In genomic region chr22:40346178-40347064, GRCh38 we compare ENCODE assay signal across 1 cellular context.
TF ChIP-seq lines count a peak whose summit lies in the region.

Gene ADSL, plus strand, starts transcription at chr22:40346500. Its CDS starts 59 bp downstream, at chr22:40346559.

TF ChIP-seq in GM12878, 131 proteins besides CTCF, POLR2A, EP300 and RAD21 (continued from another document and continues in another):
- TF ChIP-seq HSF1 (IDR thresholded peaks at IDR 0.05; ENCODE audit: low read depth, low read length) (0 out of 2 replicates have a peak, but pooled peaks have one; percentile 9), IRF3 (IDR thresholded peaks at IDR 0.05) (no peak), CREB1 (IDR thresholded peaks at IDR 0.05; ENCODE audit: low read depth) (peak; percentile 60), TARDBP (IDR thresholded peaks at IDR 0.05; ENCODE audit: borderline replicate concordance) (peak; percentile 48; the same call in 1 of the 2 replicates), KDM1A (IDR thresholded peaks at IDR 0.05; ENCODE audit: borderline replicate concordance) (no peak), PAX8 (IDR thresholded peaks at IDR 0.05) (no peak), GABPA (IDR thresholded peaks at IDR 0.05; ENCODE audit: low read depth) (peak; percentile 98), BCL3 (IDR thresholded peaks at IDR 0.05; ENCODE audit: borderline replicate concordance, insufficient read depth, low read depth, low read length, poor library complexity, severe bottlenecking) (peak; percentile 67), CUX1 (IDR thresholded peaks at IDR 0.05; ENCODE audit: insufficient replicate concordance, low read depth, low read length) (no peak), YBX1 (IDR thresholded peaks at IDR 0.05) (no peak), RCOR1 (conservative IDR thresholded peaks at IDR 0.05; ENCODE audit: low read depth, low read length) (no peak), ZBTB4 (CRISPR knock-in tag; IDR thresholded peaks at IDR 0.05) (no peak), E2F8 (IDR thresholded peaks at IDR 0.05; ENCODE audit: low read depth, partially characterized antibody) (peak; percentile 83), KLF5 (IDR thresholded peaks at IDR 0.05; ENCODE audit: partially characterized antibody) (peak; percentile 92), CHD1 (IDR thresholded peaks at IDR 0.05; ENCODE audit: low read depth, low read length) (peak; percentile 79; the same call in 1 of the 2 replicates), ZBTB40 (IDR thresholded peaks at IDR 0.05; ENCODE audit: borderline replicate concordance) (peak; percentile 97), PKNOX1 (IDR thresholded peaks at IDR 0.05) (peak; percentile 80), SREBF2 (IDR thresholded peaks at IDR 0.05; ENCODE audit: low read length) (peak; percentile 48; the same call in 1 of the 2 replicates), NKRF (conservative IDR thresholded peaks at IDR 0.05) (peak; percentile 92), RFX5 (IDR thresholded peaks at IDR 0.05; ENCODE audit: low read depth, low read length) (no peak), RBBP5 (conservative IDR thresholded peaks at IDR 0.05) (no peak), E2F4 (IDR thresholded peaks at IDR 0.05; ENCODE audit: low read depth, low read length) (no peak)
